ENCODE assay signal across 27 cellular contexts in the genomic region with DNA sequence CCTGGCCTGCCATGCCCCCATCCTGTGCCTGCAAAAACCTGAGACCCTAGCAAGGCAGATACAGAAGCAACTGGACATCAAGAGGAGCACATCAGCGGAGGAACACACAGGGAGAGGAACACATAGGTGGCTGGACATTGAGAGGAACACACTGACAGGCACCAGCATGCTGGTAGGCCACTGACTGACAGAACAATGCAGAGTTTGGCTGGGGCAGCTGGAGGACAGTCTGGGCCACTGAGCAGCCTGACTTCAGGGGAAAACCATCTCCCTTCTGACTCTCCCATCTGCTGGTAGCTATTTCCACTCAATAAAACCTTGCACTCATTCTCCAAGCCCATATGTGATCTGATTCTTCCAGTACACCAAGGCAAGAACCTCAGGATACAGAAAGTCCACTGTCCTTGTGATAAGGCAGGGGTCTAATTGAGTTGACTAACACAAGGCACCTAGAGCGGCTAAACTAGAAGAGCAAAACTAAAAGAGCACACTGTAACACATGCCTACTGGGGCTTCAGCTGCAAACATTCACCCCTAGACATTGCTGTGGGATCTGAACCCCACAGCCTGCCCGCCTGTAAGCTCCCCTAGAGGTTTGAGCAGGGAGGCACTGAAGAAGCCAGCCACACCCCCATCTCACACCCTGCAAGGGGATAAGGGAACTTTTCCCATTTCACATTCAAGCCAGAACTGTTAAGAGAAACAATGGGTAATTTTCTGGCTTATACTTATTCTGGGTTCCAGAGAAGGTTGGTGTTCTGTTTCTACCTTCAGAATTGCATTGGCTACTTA. TPM values are rescaled to one million over a fixed set of nuclear protein-coding genes. Genes with fewer than 3 reads are reported as not detected.
DNase-seq lines count a peak whose midpoint lies in the region; ATAC-seq and TF ChIP-seq lines count a peak whose summit lies in the region.
"Had no signal": no experiment of that assay in that cellular context is flagged by ENCODE, and none has a peak within 500 bp of the region (broad histone marks: within the 10 kb centered on the region; RNA-seq: fewer than 3 reads in every experiment).

No MANE protein-coding gene starts in this region.

- H3K36me3 Mint-ChIP-seq in CD4-positive, alpha-beta memory T cell, result peaks cover 5 to 9% of the 10 kb centered on the region in 2 donors
- no peaks in the 10 kb centered on the region for H3K36me3 Mint-ChIP-seq in GM23338 (ENCODE audit: low read depth)
- H3K36me3 Mint-ChIP-seq in dendritic cell treated with granulocyte-macrophage colony-stimulating factor and Interleukin-4, amounts not matched to agents 40 ng/mL and 50 ng/mL, for 4 days (ENCODE audit: low read depth), result peaks cover 3% of the 10 kb centered on the region
- no peaks in the 10 kb centered on the region for H3K36me3 Mint-ChIP-seq in neural progenitor cell

- ATAC-seq in GM23338 (peak; percentile 78), GM19395 (IDR thresholded peaks at IDR 0.05; ENCODE audit: unreplicated experiment) (no peak)
- ATAC-seq: activated CD8-positive, alpha-beta T cell treated with anti-CD3 and anti-CD28 coated beads for 36 hours; activated T-cell treated with anti-CD3 and anti-CD28 coated beads, Interleukin-2, amount 50 U/mL, for 4 hours; esophagus mucosa had no signal

- H3K4me1 Mint-ChIP-seq in CD4-positive, alpha-beta memory T cell, result peaks cover 34 to 44% (median 38%) of the 10 kb centered on the region in 4 donors
- H3K4me1 Mint-ChIP-seq in GM23338 (peaks cover 10% of the 10 kb centered on the region), neural progenitor cell (no peaks in the 10 kb centered on the region)
- peaks cover 38% of the 10 kb centered on the region for H3K4me1 Mint-ChIP-seq in dendritic cell treated with granulocyte-macrophage colony-stimulating factor and Interleukin-4, amounts not matched to agents 40 ng/mL and 50 ng/mL, for 4 days (ENCODE audit: low read depth)

- POLR2A ChIA-PET in CD4-positive, alpha-beta memory T cell (lab: Charles Lee; ENCODE audit: partially characterized antibody), result interaction anchor here (0.8 to 3.0 kb wide), 7 partner anchors 17 to 77 kb away, joined by 3 to 15 read pairs (median 4); no protein-coding TSS in a partner anchor

- no peak overlapping the region for H3K27ac ChIP-seq in CD4-positive, alpha-beta memory T cell (ENCODE audit: low read depth, low read length)
- H3K27ac ChIP-seq in GM23338 (ENCODE audit: low read depth), result no peak overlapping the region
- H3K27ac ChIP-seq in neural progenitor cell, result no peak overlapping the region
- H3K27ac ChIP-seq: ascending aorta, right atrium auricular region had no signal

- peak overlapping the region; percentile 79 for H2AFZ ChIP-seq in GM23338
- peak overlapping the region; percentile 10 for H2AFZ ChIP-seq in neural progenitor cell (replicated peaks)

- no peaks in the 10 kb centered on the region for H3K27me3 Mint-ChIP-seq in CD4-positive, alpha-beta memory T cell
- H3K27me3 Mint-ChIP-seq in GM23338 (ENCODE audit: insufficient read depth, low read depth, poor library complexity), result peaks cover 3% of the 10 kb centered on the region
- H3K27me3 Mint-ChIP-seq in dendritic cell treated with granulocyte-macrophage colony-stimulating factor and Interleukin-4, amounts not matched to agents 40 ng/mL and 50 ng/mL, for 4 days, result no peaks in the 10 kb centered on the region
- peaks cover 2% of the 10 kb centered on the region for H3K27me3 Mint-ChIP-seq in neural progenitor cell (ENCODE audit: insufficient read depth, low read depth)
- H3K27me3 Mint-ChIP-seq: activated CD8-positive, alpha-beta T cell treated with anti-CD3 and anti-CD28 coated beads for 36 hours had no signal

- H3K79me2 ChIP-seq in GM23338 (replicated peaks; ENCODE audit: insufficient read depth) (no peaks in the 10 kb centered on the region), neural progenitor cell (ENCODE audit: low read depth) (no peaks in the 10 kb centered on the region)

- H3K27ac Mint-ChIP-seq in CD4-positive, alpha-beta memory T cell, result peak overlapping the region; percentile 18 to 78 (median 63)
- no peak overlapping the region for H3K27ac Mint-ChIP-seq in GM23338
- H3K27ac Mint-ChIP-seq in dendritic cell treated with granulocyte-macrophage colony-stimulating factor and Interleukin-4, amounts not matched to agents 40 ng/mL and 50 ng/mL, for 4 days, result peak overlapping the region; percentile 34
- no peak overlapping the region for H3K27ac Mint-ChIP-seq in neural progenitor cell
- H3K27ac Mint-ChIP-seq: activated CD8-positive, alpha-beta T cell treated with anti-CD3 and anti-CD28 coated beads for 36 hours; activated naive CD4-positive, alpha-beta T cell treated with anti-CD3 and anti-CD28 coated beads for 36 hours had no signal

- H3K4me3 ChIP-seq in CD4-positive, alpha-beta memory T cell (ENCODE audit: low read length in 2 of 2), result no peak overlapping the region
- no peak overlapping the region for H3K4me3 ChIP-seq in GM23338
- no peak overlapping the region for H3K4me3 ChIP-seq in neural progenitor cell
- H3K4me3 ChIP-seq: ascending aorta, right atrium auricular region had no signal

- no peak overlapping the region for H3K4me2 ChIP-seq in GM23338
- no peak overlapping the region for H3K4me2 ChIP-seq in neural progenitor cell

- H3K4me1 ChIP-seq in CD4-positive, alpha-beta memory T cell (ENCODE audit: insufficient read depth, low read length), result peaks cover 31% of the 10 kb centered on the region
- H3K4me1 ChIP-seq in GM23338 (ENCODE audit: insufficient read depth) (peaks cover 6% of the 10 kb centered on the region; the same call in 1 of the 2 replicates), neural progenitor cell (no peaks in the 10 kb centered on the region)
- H3K4me1 ChIP-seq: ascending aorta had no signal

- peaks cover 0 to 6% (median 2%) of the 10 kb centered on the region in 8 donors for H3K9me3 Mint-ChIP-seq in CD4-positive, alpha-beta memory T cell
- H3K9me3 Mint-ChIP-seq in GM23338, result peaks cover 3% of the 10 kb centered on the region; the same call in 1 of the 3 replicates
- no peaks in the 10 kb centered on the region for H3K9me3 Mint-ChIP-seq in dendritic cell treated with granulocyte-macrophage colony-stimulating factor and Interleukin-4, amounts not matched to agents 40 ng/mL and 50 ng/mL, for 4 days
- H3K9me3 Mint-ChIP-seq in neural progenitor cell, result no peaks in the 10 kb centered on the region
- H3K9me3 Mint-ChIP-seq: CD14-positive monocyte had no signal

- no peak for DNase-seq in CD4-positive, alpha-beta memory T cell
- DNase-seq in GM23338 (ENCODE audit: low spot score), result peak; percentile 16
- no peak for DNase-seq in neural progenitor cell (ENCODE audit: low spot score)
- DNase-seq in NCI-H1436 treated with DMSO at 0.1 percent for 48 hours (lab: John Stamatoyannopoulos, UW), result no peak
- no peak for DNase-seq in activated gamma-delta T cell (lab: John Stamatoyannopoulos, UW)
- DNase-seq: activated CD8-positive, alpha-beta T cell treated with anti-CD3 and anti-CD28 coated beads for 36 hours; activated naive CD4-positive, alpha-beta T cell treated with anti-CD3 and anti-CD28 coated beads for 36 hours; activated T-cell treated with anti-CD3 and anti-CD28 coated beads, Interleukin-2, amount 50 U/mL, for 4 hours; effector CD8-positive, alpha-beta T cell; hypothalamus; Karpas-422; NCI-H1048; NCI-H187 treated with DMSO at 0.1 percent for 48 hours; NCI-H82; OCI-M1 had no signal

- no peaks in the 10 kb centered on the region for H3K9me3 ChIP-seq in CD4-positive, alpha-beta memory T cell (ENCODE audit: control insufficient read depth in 1 of 2, low read length in 2 of 2)
- no peaks in the 10 kb centered on the region for H3K9me3 ChIP-seq in neural progenitor cell (ENCODE audit: low read depth)
- H3K9me3 ChIP-seq: ascending aorta, right atrium auricular region had no signal

- H3K9ac ChIP-seq in neural progenitor cell, result no peak overlapping the region

- no peak for TF ChIP-seq CTCF in GM23338 (conservative IDR thresholded peaks at IDR 0.05; ENCODE audit: low read depth in 2 of 2)
- no peak for TF ChIP-seq CTCF in neural progenitor cell (IDR thresholded peaks at IDR 0.05)

- no peaks in the 10 kb centered on the region for H3K27me3 ChIP-seq in CD4-positive, alpha-beta memory T cell (ENCODE audit: insufficient read depth, low read length)
- no peaks in the 10 kb centered on the region for H3K27me3 ChIP-seq in GM23338 (ENCODE audit: insufficient read depth)
- H3K27me3 ChIP-seq in neural progenitor cell, result no peaks in the 10 kb centered on the region
- H3K27me3 ChIP-seq: ascending aorta, right atrium auricular region had no signal

- no peaks in the 10 kb centered on the region for H3F3A ChIP-seq in GM23338 (replicated peaks; ENCODE audit: low read depth)
- no peaks in the 10 kb centered on the region for H3F3A ChIP-seq in neural progenitor cell (ENCODE audit: low read depth)

- intact Hi-C loops in CD4-positive, alpha-beta memory T cell (cut with micrococcal nuclease), result no loop called here
- intact Hi-C loops in dendritic cell treated with granulocyte-macrophage colony-stimulating factor and Interleukin-4, amounts not matched to agents 40 ng/mL and 50 ng/mL, for 4 days (cut with micrococcal nuclease), result no loop called here

- CTCF ChIA-PET in CD4-positive, alpha-beta memory T cell (lab: Charles Lee; ENCODE audit: partially characterized antibody), result interaction anchor here (0.7 to 9.7 kb wide), 9 partner anchors 9 to 243 kb away, joined by 3 to 234 read pairs (median 4); no protein-coding TSS in a partner anchor

- no peaks in the 10 kb centered on the region for H3K36me3 ChIP-seq in CD4-positive, alpha-beta memory T cell (ENCODE audit: insufficient read depth, low read length)
- no peaks in the 10 kb centered on the region for H3K36me3 ChIP-seq in GM23338 (ENCODE audit: insufficient read depth)
- H3K36me3 ChIP-seq in neural progenitor cell, result no peaks in the 10 kb centered on the region
- H3K36me3 ChIP-seq: ascending aorta, right atrium auricular region had no signal

- no peak overlapping the region for H3K4me3 Mint-ChIP-seq in CD4-positive, alpha-beta memory T cell
- H3K4me3 Mint-ChIP-seq in GM23338, result no peak overlapping the region
- no peak overlapping the region for H3K4me3 Mint-ChIP-seq in dendritic cell treated with granulocyte-macrophage colony-stimulating factor and Interleukin-4, amounts not matched to agents 40 ng/mL and 50 ng/mL, for 4 days
- no peak overlapping the region for H3K4me3 Mint-ChIP-seq in neural progenitor cell
- H3K4me3 Mint-ChIP-seq: activated CD8-positive, alpha-beta T cell treated with anti-CD3 and anti-CD28 coated beads for 36 hours; activated naive CD4-positive, alpha-beta T cell treated with anti-CD3 and anti-CD28 coated beads for 36 hours; activated T-cell treated with anti-CD3 and anti-CD28 coated beads, Interleukin-2, amount 50 U/mL, for 4 hours; CD14-positive monocyte had no signal

- H3K9me2 ChIP-seq in GM23338 (ENCODE audit: insufficient read depth), result no peaks in the 10 kb centered on the region; the same call in 1 of the 2 replicates

- H4K20me1 ChIP-seq in GM23338 (replicated peaks; ENCODE audit: insufficient read depth) (no peaks in the 10 kb centered on the region), neural progenitor cell (ENCODE audit: low read depth) (no peaks in the 10 kb centered on the region)

RNA-seq across cellular contexts. Expression of a gene that starts 22.1 kb away (rescaled TPM):
- 1 to 10 TPM; 7.2 to 8.6 TPM for total RNA-seq in CD4-positive, alpha-beta memory T cell
- polyA plus RNA-seq in CD4-positive, alpha-beta memory T cell, result 1 to 10 TPM; 4.3 to 7.5 TPM
- not detected in 2 replicates for total RNA-seq in GM23338 (2014; rRNA removed; shearing (Covaris generic))
- not detected in 2 replicates for polyA plus RNA-seq in GM23338 (2016; fragmentation: Nextera tagmentation; extraction: Ambion mirVana)
- not detected in 2 replicates for total RNA-seq in neural progenitor cell (ENCODE audit: low replicate concordance)
- total RNA-seq: ascending aorta, chondrocyte, esophagus mucosa, HT-29, lower leg skin, osteocyte, right atrium auricular region, urinary bladder had no signal
- polyA plus RNA-seq: keratinocyte had no signal

RNA-seq across cellular contexts. Expression of a gene that starts 41.3 kb away (rescaled TPM):
- total RNA-seq in CD4-positive, alpha-beta memory T cell, result 100 to 1,000 TPM; 294 to 297 TPM
- polyA plus RNA-seq in CD4-positive, alpha-beta memory T cell, result 100 to 1,000 TPM; 241 to 288 TPM
- 3.8 and 7.1 TPM in 2 replicates for total RNA-seq in GM23338 (2014; rRNA removed; shearing (Covaris generic))
- 4.6 and 6.9 TPM in 2 replicates for polyA plus RNA-seq in GM23338 (2016; fragmentation: Nextera tagmentation; extraction: Ambion mirVana)
- total RNA-seq in neural progenitor cell (ENCODE audit: low replicate concordance), result 10.3 and 18.7 TPM in 2 replicates
- total RNA-seq: ascending aorta had no signal

RNA-seq across cellular contexts. Expression of a gene that starts 49.9 kb away (rescaled TPM):
- total RNA-seq in CD4-positive, alpha-beta memory T cell, result 10 to 100 TPM; 31.0 to 35.9 TPM
- 1,000 to 10,000 TPM in 1 of 2 donors, 100 to 1,000 TPM in 1; 145 to 1,121 TPM for polyA plus RNA-seq in CD4-positive, alpha-beta memory T cell
- not detected in 2 replicates for total RNA-seq in GM23338 (2014; rRNA removed; shearing (Covaris generic))
- polyA plus RNA-seq in GM23338 (2016; fragmentation: Nextera tagmentation; extraction: Ambion mirVana), result 0.12 TPM in 1 of 2 replicates, not detected in the other
- not detected in 2 replicates for total RNA-seq in neural progenitor cell (ENCODE audit: low replicate concordance)
- total RNA-seq: chondrocyte, HT-29, osteocyte had no signal
- polyA plus RNA-seq: keratinocyte had no signal

Comparison
In these comparisons a context has a peak if more than half of its experiments do, and no peak if none do; other contexts are left out.
1. H3K27ac Mint-ChIP-seq: peak in CD4-positive, alpha-beta memory T cell (7 of 7) and dendritic cell treated with granulocyte-macrophage colony-stimulating factor and Interleukin-4, amounts not matched to agents 40 ng/mL and 50 ng/mL, for 4 days (single experiment); none in GM23338 (single experiment) and neural progenitor cell (single experiment).
2. RNA of a gene that starts 41.3 kb away (total RNA-seq): 294 to 297 TPM in CD4-positive, alpha-beta memory T cell; 10.3 to 18.7 TPM in neural progenitor cell and 3.8 to 7.1 TPM in GM23338; every median in the first group is over 10 times any median in the second.
3. RNA of a gene that starts 49.9 kb away (total RNA-seq): 31.0 to 35.9 TPM in CD4-positive, alpha-beta memory T cell; not detected in GM23338 and not detected in neural progenitor cell; every median in the first group is over 10 times any median in the second.